Comparison of ENCODE assay signal across 10 cellular contexts in the genomic region with DNA sequence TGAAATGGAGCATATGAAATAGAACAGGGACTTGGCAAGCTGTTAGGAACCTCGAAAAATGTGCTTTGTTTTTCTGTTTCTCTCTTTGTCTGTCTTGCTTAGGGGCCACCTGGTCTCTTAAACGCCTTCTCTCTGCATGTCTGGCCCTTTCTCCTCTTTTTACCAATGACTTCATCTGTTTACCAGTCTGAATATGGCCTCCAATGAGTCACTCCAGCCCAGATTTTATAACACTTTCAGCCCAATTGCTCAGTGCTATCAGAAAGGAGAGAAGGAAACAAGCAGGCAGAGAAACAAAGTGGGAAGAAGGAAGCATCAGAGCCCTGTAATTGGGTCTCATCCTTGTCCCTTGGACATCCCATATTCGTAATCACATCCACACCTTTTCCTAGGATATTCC.
DNase-seq lines count a peak whose midpoint lies in the region; ATAC-seq, FAIRE-seq and TF ChIP-seq lines count a peak whose summit lies in the region.
"Had no signal": no experiment of that assay in that cellular context is flagged by ENCODE, and none has a peak within 500 bp of the region (broad histone marks: within the 10 kb centered on the region; RNA-seq: fewer than 3 reads in every experiment).

No MANE protein-coding gene starts in this region.

- no peaks in the 10 kb centered on the region for H3K4me1 ChIP-seq in muscle layer of duodenum (ENCODE audit: control insufficient read depth in 1 of 2, insufficient read depth in 2 of 2, low read length in 2 of 2)

- FAIRE-seq in frontal cortex (lab: Jason Lieb, UNC) = no peak
- FAIRE-seq: D721Med had no signal

- ATAC-seq in GM21529 (IDR thresholded peaks at IDR 0.05; ENCODE audit: unreplicated experiment) = no peak

- TF ChIP-seq CTCF in foreskin fibroblast (IDR thresholded peaks at IDR 0.05; ENCODE audit: low read depth, low read length) = no peak

- H3K27ac ChIP-seq in muscle layer of duodenum (ENCODE audit: low read length) = peak overlapping the region; percentile 22

- H3K9me3 ChIP-seq in muscle layer of duodenum (ENCODE audit: control insufficient read depth in 1 of 2, low read length in 2 of 2) = no peaks in the 10 kb centered on the region

- no peaks in the 10 kb centered on the region for H3K36me3 ChIP-seq in muscle layer of duodenum (ENCODE audit: control insufficient read depth in 1 of 2, insufficient read depth in 2 of 2, low read length in 2 of 2)

- H3K4me3 ChIP-seq in muscle layer of duodenum (ENCODE audit: low read depth in 1 of 2, low read length in 2 of 2) = no peak overlapping the region
- H3K4me3 ChIP-seq in foreskin fibroblast (ENCODE audit: low read depth in 1 of 2, low read length in 2 of 2) = no peak overlapping the region

- peak; percentile 83 for DNase-seq in DMS 273 (lab: John Stamatoyannopoulos, UW; ENCODE audit: unreplicated experiment)
- peak; percentile 74 for DNase-seq in NCI-H2107 treated with DMSO at 0.1 percent for 48 hours (lab: John Stamatoyannopoulos, UW; ENCODE audit: unreplicated experiment)
- peak; percentile 72 for DNase-seq in cerebellar cortex (ENCODE audit: low spot score)
- DNase-seq in cortex of kidney (lab: John Stamatoyannopoulos, UW) = no peak
- no peak for DNase-seq in foreskin fibroblast
- no peak for DNase-seq in frontal cortex (ENCODE audit: low spot score in 2 of 2)
- DNase-seq: stimulated activated CD4-positive, alpha-beta T cell treated with anti-CD3 and anti-CD28 coated beads, Interleukin-12 subunit alpha, Interleukin-12 subunit beta, amount 100 ng/mL, for 4 hours had no signal

- H3K27me3 ChIP-seq in muscle layer of duodenum (ENCODE audit: low read depth, low read length) = no peaks in the 10 kb centered on the region

Comparison
In these comparisons a context has a peak if more than half of its experiments do, and no peak if none do; other contexts are left out.
1. DNase-seq: peak in DMS 273 (single experiment), NCI-H2107 treated with DMSO at 0.1 percent for 48 hours (single experiment) and cerebellar cortex (single experiment); none in cortex of kidney (single experiment), foreskin fibroblast (0 of 2) and frontal cortex (0 of 2).